ENCODE assay signal across 8 cellular contexts in the genomic region with DNA sequence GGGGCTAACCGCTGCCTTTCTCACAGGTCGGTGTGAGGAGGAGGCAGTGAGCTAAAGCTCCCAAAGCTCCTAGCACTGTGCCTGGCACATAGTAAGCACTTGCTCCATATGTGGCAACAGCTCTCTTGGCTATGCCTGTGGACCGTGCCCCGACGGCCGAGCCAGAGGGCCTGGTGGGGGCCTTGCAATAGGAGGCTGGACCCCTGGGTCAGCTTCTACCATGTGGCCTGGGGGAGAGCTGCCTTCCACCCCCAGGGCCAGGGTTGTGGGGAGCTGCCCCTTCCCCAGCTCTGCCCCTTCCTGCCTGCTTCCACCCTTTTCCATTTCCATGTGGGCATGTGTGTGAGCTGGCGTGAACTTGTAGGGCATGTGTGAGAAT. TPM values are rescaled to one million over a fixed set of nuclear protein-coding genes. Genes with fewer than 3 reads are reported as not detected.
"Had no signal": no experiment of that assay in that cellular context is flagged by ENCODE, and none has a peak within 500 bp of the region (broad histone marks: within the 10 kb centered on the region; RNA-seq: fewer than 3 reads in every experiment).

No MANE protein-coding gene starts in this region.

- H3K4me3 ChIP-seq: GM23338 had no signal

- H3K4me2 ChIP-seq: GM23338 had no signal

- DNase-seq: H9, HCEC 1CT, KBM-7 had no signal

- H3K27ac ChIP-seq: HL-60 had no signal

- H2AFZ ChIP-seq: GM23338 had no signal

RNA-seq across cellular contexts. Expression of a gene that starts 16.9 kb away (rescaled TPM):
- total RNA-seq: GM23338, H1, H9, HT1080 had no signal
- polyA plus RNA-seq: GM23338, IgD-negative memory B cell had no signal

RNA-seq across cellular contexts. Expression of a gene that starts 19.4 kb away (rescaled TPM):
- polyA plus RNA-seq: IgD-negative memory B cell had no signal

RNA-seq across cellular contexts. Expression of a gene that starts 30.6 kb away (rescaled TPM):
- total RNA-seq: HT1080 had no signal
- polyA plus RNA-seq: IgD-negative memory B cell had no signal
